Comparison of ENCODE assay signal across 15 cellular contexts in genomic region chr11:33830903-33831648, GRCh38.
"Had no signal": no experiment of that assay in that cellular context is flagged by ENCODE, and none has a peak within 500 bp of the region (broad histone marks: within the 10 kb centered on the region; RNA-seq: fewer than 3 reads in every experiment).

No MANE protein-coding gene starts in this region.

- H3K9me3 ChIP-seq: stomach, testis, upper lobe of left lung had no signal

- ATAC-seq: activated naive CD4-positive, alpha-beta T cell treated with anti-CD3 and anti-CD28 coated beads, Interleukin-2, amount 50 U/mL, for 72 hours; activated T-cell treated with anti-CD3 and anti-CD28 coated beads, Interleukin-2, amount 50 U/mL, for 4 hours; right cardiac atrium; T-helper 17 cell had no signal

- H3K36me3 ChIP-seq: stomach, upper lobe of left lung had no signal

- H3K27ac ChIP-seq: stomach, testis, upper lobe of left lung had no signal

- H3K4me3 ChIP-seq: stomach, testis, upper lobe of left lung had no signal

- H3K27me3 ChIP-seq: testis had no signal

- DNase-seq: activated CD4-positive, alpha-beta memory T cell treated with anti-CD3 and anti-CD28 coated beads, Interleukin-2, amount 10 ng/mL, durations not matched to agents 7 days and 5 days; activated CD4-positive, alpha-beta T cell treated with anti-CD3 and anti-CD28 coated beads for 4 hours; activated effector memory CD4-positive, alpha-beta T cell treated with Interleukin-2 at 50 U/mL for 16 hours; activated T-cell treated with anti-CD3 and anti-CD28 coated beads, Interleukin-2, amount 50 U/mL, for 4 hours; amniotic stem cell; cortex of kidney; effector memory CD4-positive, alpha-beta T cell; erythroblast; kidney glomerular epithelial cell; right cardiac atrium; stomach; T-helper 17 cell; testis; upper lobe of left lung had no signal
